9 cellular contexts compared by ENCODE assay signal in genomic region chr7:143372070-143372469, GRCh38. TPM values are rescaled to one million over a fixed set of nuclear protein-coding genes. Genes with fewer than 3 reads are reported as not detected.
DNase-seq lines count a peak whose midpoint lies in the region; ATAC-seq and TF ChIP-seq lines count a peak whose summit lies in the region.
"Had no signal": no experiment of that assay in that cellular context is flagged by ENCODE, and none has a peak within 500 bp of the region (broad histone marks: within the 10 kb centered on the region; RNA-seq: fewer than 3 reads in every experiment).

No MANE protein-coding gene starts in this region.

- DNase-seq in activated gamma-delta T cell treated with Interleukin-2 at 50 U/mL for 16 hours: peak; percentile 69
- DNase-seq in activated gamma-delta T cell (lab: John Stamatoyannopoulos, UW): no peak
- peak; percentile 34 to 42 for DNase-seq in activated CD4-positive, alpha-beta T cell treated with anti-CD3 and anti-CD28 coated beads, Interleukin-2, amount 50 U/mL, for 4 hours
- peak in 1 of 2 donors; percentile 71 for DNase-seq in foreskin keratinocyte
- peak; percentile 32 to 42 for DNase-seq in stimulated activated CD4-positive, alpha-beta T cell treated with anti-CD3 and anti-CD28 coated beads, Interleukin-2, amount 100 ng/mL, for 48 hours
- no peak for DNase-seq in GOT3 (lab: John Stamatoyannopoulos, UW)
- no peak for DNase-seq in SW480 (ENCODE audit: low spot score)

- ATAC-seq in foreskin keratinocyte (peak; percentile 38), GM21717 (IDR thresholded peaks at IDR 0.05; ENCODE audit: unreplicated experiment) (no peak)

- no peak overlapping the region for H3K27ac ChIP-seq in foreskin keratinocyte
- H3K27ac ChIP-seq: SJSA1 had no signal

- no peaks in the 10 kb centered on the region for H3K4me1 ChIP-seq in foreskin keratinocyte

- H3K27me3 ChIP-seq in foreskin keratinocyte: peaks cover under 1% of the 10 kb centered on the region

- TF ChIP-seq CTCF in foreskin keratinocyte (conservative IDR thresholded peaks at IDR 0.05): peak; percentile 44

RNA-seq across cellular contexts. Expression of gene ZYX, which starts 9.1 kb away (rescaled TPM):
- total RNA-seq in foreskin keratinocyte: 126 and 140 TPM in 2 replicates
- 252 and 253 TPM in 2 replicates for polyA plus RNA-seq in foreskin keratinocyte

RNA-seq across cellular contexts. Expression of gene FAM131B, which starts 9.6 kb away (rescaled TPM):
- 0.18 and 0.20 TPM in 2 replicates for total RNA-seq in foreskin keratinocyte
- polyA plus RNA-seq in foreskin keratinocyte: 0.07 and 0.11 TPM in 2 replicates

RNA-seq across cellular contexts. Expression of gene EPHA1, which starts 36.6 kb away (rescaled TPM):
- 35.0 and 38.9 TPM in 2 replicates for total RNA-seq in foreskin keratinocyte
- 20.1 and 22.3 TPM in 2 replicates for polyA plus RNA-seq in foreskin keratinocyte
- total RNA-seq: SJSA1 had no signal

RNA-seq across cellular contexts. Expression of gene CLCN1, which starts 56.2 kb away (rescaled TPM):
- total RNA-seq in foreskin keratinocyte: 0.04 TPM in 1 of 2 replicates, not detected in the other
- polyA plus RNA-seq in foreskin keratinocyte: 0.02 TPM in 1 of 2 replicates, not detected in the other
- total RNA-seq: SJSA1 had no signal

Comparison
In these comparisons a context has a peak if more than half of its experiments do, and no peak if none do; other contexts are left out.
1. DNase-seq: peak in activated gamma-delta T cell treated with Interleukin-2 at 50 U/mL for 16 hours (single experiment), activated CD4-positive, alpha-beta T cell treated with anti-CD3 and anti-CD28 coated beads, Interleukin-2, amount 50 U/mL, for 4 hours (2 of 2) and stimulated activated CD4-positive, alpha-beta T cell treated with anti-CD3 and anti-CD28 coated beads, Interleukin-2, amount 100 ng/mL, for 48 hours (2 of 2); none in activated gamma-delta T cell (single experiment), GOT3 (single experiment) and SW480 (single experiment).